In the genomic region with DNA sequence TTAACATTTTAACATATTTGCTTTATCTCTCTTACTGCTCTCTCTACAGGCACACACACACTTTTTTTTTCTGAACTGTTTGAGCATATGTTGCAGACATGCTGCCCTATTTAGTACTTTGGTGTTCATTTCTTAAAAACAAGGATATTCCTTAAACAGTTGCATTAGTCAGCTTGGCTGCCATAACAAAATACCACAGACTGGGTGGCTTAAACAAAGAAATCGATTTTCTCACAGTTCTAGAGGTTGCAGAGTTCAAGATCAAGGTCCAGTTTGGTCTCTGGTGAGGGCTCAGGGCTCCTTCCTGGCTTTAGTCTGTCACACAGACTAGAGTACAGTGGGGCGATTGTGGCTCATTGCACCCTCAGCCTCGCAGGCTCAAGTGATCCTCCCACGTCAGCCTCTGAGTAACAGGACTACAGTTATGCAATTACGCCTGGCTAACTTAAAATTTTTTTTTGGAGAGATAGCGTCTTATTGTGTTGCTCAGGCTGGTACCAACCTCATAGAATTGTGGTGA, we compare ENCODE assay signal across 1 cellular context.
TF ChIP-seq lines count a peak whose summit lies in the region.

No MANE protein-coding gene starts in this region.

TF ChIP-seq in HepG2, 621 proteins besides CTCF, POLR2A, EP300 and RAD21 (continued from another document and continues in another):
- TF ChIP-seq, protein P1, sequence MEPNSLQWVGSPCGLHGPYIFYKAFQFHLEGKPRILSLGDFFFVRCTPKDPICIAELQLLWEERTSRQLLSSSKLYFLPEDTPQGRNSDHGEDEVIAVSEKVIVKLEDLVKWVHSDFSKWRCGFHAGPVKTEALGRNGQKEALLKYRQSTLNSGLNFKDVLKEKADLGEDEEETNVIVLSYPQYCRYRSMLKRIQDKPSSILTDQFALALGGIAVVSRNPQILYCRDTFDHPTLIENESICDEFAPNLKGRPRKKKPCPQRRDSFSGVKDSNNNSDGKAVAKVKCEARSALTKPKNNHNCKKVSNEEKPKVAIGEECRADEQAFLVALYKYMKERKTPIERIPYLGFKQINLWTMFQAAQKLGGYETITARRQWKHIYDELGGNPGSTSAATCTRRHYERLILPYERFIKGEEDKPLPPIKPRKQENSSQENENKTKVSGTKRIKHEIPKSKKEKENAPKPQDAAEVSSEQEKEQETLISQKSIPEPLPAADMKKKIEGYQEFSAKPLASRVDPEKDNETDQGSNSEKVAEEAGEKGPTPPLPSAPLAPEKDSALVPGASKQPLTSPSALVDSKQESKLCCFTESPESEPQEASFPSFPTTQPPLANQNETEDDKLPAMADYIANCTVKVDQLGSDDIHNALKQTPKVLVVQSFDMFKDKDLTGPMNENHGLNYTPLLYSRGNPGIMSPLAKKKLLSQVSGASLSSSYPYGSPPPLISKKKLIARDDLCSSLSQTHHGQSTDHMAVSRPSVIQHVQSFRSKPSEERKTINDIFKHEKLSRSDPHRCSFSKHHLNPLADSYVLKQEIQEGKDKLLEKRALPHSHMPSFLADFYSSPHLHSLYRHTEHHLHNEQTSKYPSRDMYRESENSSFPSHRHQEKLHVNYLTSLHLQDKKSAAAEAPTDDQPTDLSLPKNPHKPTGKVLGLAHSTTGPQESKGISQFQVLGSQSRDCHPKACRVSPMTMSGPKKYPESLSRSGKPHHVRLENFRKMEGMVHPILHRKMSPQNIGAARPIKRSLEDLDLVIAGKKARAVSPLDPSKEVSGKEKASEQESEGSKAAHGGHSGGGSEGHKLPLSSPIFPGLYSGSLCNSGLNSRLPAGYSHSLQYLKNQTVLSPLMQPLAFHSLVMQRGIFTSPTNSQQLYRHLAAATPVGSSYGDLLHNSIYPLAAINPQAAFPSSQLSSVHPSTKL (CRISPR knock-in tag; IDR thresholded peaks at IDR 0.05) = peak; percentile 99
- TF ChIP-seq KLF9 (CRISPR knock-in tag; IDR thresholded peaks at IDR 0.05; ENCODE audit: low read depth) (no peak), HMG20A (CRISPR knock-in tag; IDR thresholded peaks at IDR 0.05; ENCODE audit: borderline replicate concordance) (peak; percentile 92), ZNF350 (CRISPR knock-in tag; IDR thresholded peaks at IDR 0.05; ENCODE audit: borderline replicate concordance, low read depth) (peak; percentile 64), ZSCAN29 (CRISPR knock-in tag; conservative IDR thresholded peaks at IDR 0.05) (no peak), AKAP8 (CRISPR knock-in tag; IDR thresholded peaks at IDR 0.05) (no peak), ZNF296 (CRISPR knock-in tag; conservative IDR thresholded peaks at IDR 0.05) (no peak), ETV5 (CRISPR knock-in tag; IDR thresholded peaks at IDR 0.05; ENCODE audit: borderline replicate concordance) (peak; percentile 84), TOPORS (CRISPR knock-in tag; IDR thresholded peaks at IDR 0.05) (no peak), ZBTB38 (CRISPR knock-in tag; IDR thresholded peaks at IDR 0.05) (no peak), SCMH1 (CRISPR knock-in tag; IDR thresholded peaks at IDR 0.05; ENCODE audit: borderline replicate concordance) (no peak), SOX5 (CRISPR knock-in tag; IDR thresholded peaks at IDR 0.05; ENCODE audit: borderline replicate concordance) (peak; percentile 92), NCOA1 (CRISPR knock-in tag; IDR thresholded peaks at IDR 0.05) (0 out of 2 replicates have a peak, but pooled peaks have one; percentile 19), KAT2B (IDR thresholded peaks at IDR 0.05; ENCODE audit: borderline replicate concordance, low read depth, low read length) (peak; percentile 31; the same call in 1 of the 2 replicates), RARG (CRISPR knock-in tag; IDR thresholded peaks at IDR 0.05; ENCODE audit: low read depth) (no peak), ZSCAN21 (CRISPR knock-in tag; IDR thresholded peaks at IDR 0.05; ENCODE audit: borderline replicate concordance) (no peak), ZNF883 (CRISPR knock-in tag; IDR thresholded peaks at IDR 0.05; ENCODE audit: not compliant biosample characterization) (no peak), ZNF562 (CRISPR knock-in tag; IDR thresholded peaks at IDR 0.05; ENCODE audit: borderline replicate concordance) (no peak), NR2C2 (CRISPR knock-in tag; IDR thresholded peaks at IDR 0.05; ENCODE audit: borderline replicate concordance) (peak; percentile 79), ETV6 (CRISPR knock-in tag; conservative IDR thresholded peaks at IDR 0.05) (no peak), CBFB (CRISPR knock-in tag; IDR thresholded peaks at IDR 0.05) (peak; percentile 69; the same call in 1 of the 2 replicates), SIN3B (IDR thresholded peaks at IDR 0.05; ENCODE audit: low read length) (no peak), TBX2 (CRISPR knock-in tag; IDR thresholded peaks at IDR 0.05; ENCODE audit: borderline replicate concordance) (peak; percentile 92), SPEN (CRISPR knock-in tag; IDR thresholded peaks at IDR 0.05; ENCODE audit: low read depth) (peak; percentile 73; the same call in 1 of the 2 replicates), NFRKB (IDR thresholded peaks at IDR 0.05) (no peak), ZNF234 (CRISPR knock-in tag; conservative IDR thresholded peaks at IDR 0.05) (no peak), ARNTL (CRISPR knock-in tag; IDR thresholded peaks at IDR 0.05) (no peak), ZNF598 (CRISPR knock-in tag; IDR thresholded peaks at IDR 0.05; ENCODE audit: borderline replicate concordance) (no peak), KMT2B (CRISPR knock-in tag; IDR thresholded peaks at IDR 0.05) (0 out of 2 replicates have a peak, but pooled peaks have one; percentile 57)
- TF ChIP-seq, protein P2, sequence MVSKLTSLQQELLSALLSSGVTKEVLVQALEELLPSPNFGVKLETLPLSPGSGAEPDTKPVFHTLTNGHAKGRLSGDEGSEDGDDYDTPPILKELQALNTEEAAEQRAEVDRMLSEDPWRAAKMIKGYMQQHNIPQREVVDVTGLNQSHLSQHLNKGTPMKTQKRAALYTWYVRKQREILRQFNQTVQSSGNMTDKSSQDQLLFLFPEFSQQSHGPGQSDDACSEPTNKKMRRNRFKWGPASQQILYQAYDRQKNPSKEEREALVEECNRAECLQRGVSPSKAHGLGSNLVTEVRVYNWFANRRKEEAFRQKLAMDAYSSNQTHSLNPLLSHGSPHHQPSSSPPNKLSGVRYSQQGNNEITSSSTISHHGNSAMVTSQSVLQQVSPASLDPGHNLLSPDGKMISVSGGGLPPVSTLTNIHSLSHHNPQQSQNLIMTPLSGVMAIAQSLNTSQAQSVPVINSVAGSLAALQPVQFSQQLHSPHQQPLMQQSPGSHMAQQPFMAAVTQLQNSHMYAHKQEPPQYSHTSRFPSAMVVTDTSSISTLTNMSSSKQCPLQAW (CRISPR knock-in tag; IDR thresholded peaks at IDR 0.05) = peak; percentile 42; the same call in 1 of the 2 replicates
- TF ChIP-seq, protein P3, sequence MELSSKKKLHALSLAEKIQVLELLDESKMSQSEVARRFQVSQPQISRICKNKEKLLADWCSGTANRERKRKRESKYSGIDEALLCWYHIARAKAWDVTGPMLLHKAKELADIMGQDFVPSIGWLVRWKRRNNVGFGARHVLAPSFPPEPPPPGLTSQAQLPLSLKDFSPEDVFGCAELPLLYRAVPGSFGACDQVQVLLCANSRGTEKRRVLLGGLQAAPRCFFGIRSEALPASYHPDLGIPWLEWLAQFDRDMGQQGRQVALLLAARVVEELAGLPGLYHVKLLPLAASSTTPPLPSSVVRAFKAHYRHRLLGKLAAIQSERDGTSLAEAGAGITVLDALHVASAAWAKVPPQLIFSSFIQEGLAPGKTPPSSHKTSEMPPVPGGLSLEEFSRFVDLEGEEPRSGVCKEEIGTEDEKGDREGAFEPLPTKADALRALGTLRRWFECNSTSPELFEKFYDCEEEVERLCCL (CRISPR knock-in tag; IDR thresholded peaks at IDR 0.05; ENCODE audit: borderline replicate concordance) = no peak
- TF ChIP-seq, protein P4, sequence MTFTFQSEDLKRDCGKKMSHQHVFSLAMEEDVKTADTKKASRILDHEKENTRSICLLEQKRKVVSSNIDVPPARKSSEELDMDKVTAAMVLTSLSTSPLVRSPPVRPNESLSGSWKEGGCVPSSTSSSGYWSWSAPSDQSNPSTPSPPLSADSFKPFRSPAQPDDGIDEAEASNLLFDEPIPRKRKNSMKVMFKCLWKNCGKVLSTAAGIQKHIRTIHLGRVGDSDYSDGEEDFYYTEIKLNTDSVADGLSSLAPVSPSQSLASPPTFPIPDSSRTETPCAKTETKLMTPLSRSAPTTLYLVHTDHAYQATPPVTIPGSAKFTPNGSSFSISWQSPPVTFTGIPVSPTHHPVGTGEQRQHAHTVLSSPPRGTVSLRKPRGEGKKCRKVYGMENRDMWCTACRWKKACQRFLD (CRISPR knock-in tag; IDR thresholded peaks at IDR 0.05; ENCODE audit: borderline replicate concordance) = no peak
- TF ChIP-seq, protein P5, sequence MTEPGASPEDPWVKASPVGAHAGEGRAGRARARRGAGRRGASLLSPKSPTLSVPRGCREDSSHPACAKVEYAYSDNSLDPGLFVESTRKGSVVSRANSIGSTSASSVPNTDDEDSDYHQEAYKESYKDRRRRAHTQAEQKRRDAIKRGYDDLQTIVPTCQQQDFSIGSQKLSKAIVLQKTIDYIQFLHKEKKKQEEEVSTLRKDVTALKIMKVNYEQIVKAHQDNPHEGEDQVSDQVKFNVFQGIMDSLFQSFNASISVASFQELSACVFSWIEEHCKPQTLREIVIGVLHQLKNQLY (CRISPR knock-in tag; IDR thresholded peaks at IDR 0.05) = 0 out of 2 replicates have a peak, but pooled peaks have one; percentile 31
- TF ChIP-seq, protein P6, sequence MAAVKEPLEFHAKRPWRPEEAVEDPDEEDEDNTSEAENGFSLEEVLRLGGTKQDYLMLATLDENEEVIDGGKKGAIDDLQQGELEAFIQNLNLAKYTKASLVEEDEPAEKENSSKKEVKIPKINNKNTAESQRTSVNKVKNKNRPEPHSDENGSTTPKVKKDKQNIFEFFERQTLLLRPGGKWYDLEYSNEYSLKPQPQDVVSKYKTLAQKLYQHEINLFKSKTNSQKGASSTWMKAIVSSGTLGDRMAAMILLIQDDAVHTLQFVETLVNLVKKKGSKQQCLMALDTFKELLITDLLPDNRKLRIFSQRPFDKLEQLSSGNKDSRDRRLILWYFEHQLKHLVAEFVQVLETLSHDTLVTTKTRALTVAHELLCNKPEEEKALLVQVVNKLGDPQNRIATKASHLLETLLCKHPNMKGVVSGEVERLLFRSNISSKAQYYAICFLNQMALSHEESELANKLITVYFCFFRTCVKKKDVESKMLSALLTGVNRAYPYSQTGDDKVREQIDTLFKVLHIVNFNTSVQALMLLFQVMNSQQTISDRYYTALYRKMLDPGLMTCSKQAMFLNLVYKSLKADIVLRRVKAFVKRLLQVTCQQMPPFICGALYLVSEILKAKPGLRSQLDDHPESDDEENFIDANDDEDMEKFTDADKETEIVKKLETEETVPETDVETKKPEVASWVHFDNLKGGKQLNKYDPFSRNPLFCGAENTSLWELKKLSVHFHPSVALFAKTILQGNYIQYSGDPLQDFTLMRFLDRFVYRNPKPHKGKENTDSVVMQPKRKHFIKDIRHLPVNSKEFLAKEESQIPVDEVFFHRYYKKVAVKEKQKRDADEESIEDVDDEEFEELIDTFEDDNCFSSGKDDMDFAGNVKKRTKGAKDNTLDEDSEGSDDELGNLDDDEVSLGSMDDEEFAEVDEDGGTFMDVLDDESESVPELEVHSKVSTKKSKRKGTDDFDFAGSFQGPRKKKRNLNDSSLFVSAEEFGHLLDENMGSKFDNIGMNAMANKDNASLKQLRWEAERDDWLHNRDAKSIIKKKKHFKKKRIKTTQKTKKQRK (IDR thresholded peaks at IDR 0.05; ENCODE audit: low read length) = no peak
- TF ChIP-seq, protein P7, sequence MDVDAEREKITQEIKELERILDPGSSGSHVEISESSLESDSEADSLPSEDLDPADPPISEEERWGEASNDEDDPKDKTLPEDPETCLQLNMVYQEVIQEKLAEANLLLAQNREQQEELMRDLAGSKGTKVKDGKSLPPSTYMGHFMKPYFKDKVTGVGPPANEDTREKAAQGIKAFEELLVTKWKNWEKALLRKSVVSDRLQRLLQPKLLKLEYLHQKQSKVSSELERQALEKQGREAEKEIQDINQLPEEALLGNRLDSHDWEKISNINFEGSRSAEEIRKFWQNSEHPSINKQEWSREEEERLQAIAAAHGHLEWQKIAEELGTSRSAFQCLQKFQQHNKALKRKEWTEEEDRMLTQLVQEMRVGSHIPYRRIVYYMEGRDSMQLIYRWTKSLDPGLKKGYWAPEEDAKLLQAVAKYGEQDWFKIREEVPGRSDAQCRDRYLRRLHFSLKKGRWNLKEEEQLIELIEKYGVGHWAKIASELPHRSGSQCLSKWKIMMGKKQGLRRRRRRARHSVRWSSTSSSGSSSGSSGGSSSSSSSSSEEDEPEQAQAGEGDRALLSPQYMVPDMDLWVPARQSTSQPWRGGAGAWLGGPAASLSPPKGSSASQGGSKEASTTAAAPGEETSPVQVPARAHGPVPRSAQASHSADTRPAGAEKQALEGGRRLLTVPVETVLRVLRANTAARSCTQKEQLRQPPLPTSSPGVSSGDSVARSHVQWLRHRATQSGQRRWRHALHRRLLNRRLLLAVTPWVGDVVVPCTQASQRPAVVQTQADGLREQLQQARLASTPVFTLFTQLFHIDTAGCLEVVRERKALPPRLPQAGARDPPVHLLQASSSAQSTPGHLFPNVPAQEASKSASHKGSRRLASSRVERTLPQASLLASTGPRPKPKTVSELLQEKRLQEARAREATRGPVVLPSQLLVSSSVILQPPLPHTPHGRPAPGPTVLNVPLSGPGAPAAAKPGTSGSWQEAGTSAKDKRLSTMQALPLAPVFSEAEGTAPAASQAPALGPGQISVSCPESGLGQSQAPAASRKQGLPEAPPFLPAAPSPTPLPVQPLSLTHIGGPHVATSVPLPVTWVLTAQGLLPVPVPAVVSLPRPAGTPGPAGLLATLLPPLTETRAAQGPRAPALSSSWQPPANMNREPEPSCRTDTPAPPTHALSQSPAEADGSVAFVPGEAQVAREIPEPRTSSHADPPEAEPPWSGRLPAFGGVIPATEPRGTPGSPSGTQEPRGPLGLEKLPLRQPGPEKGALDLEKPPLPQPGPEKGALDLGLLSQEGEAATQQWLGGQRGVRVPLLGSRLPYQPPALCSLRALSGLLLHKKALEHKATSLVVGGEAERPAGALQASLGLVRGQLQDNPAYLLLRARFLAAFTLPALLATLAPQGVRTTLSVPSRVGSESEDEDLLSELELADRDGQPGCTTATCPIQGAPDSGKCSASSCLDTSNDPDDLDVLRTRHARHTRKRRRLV (CRISPR knock-in tag; IDR thresholded peaks at IDR 0.05) = peak; percentile 50; the same call in 1 of the 2 replicates
- TF ChIP-seq, protein P8, sequence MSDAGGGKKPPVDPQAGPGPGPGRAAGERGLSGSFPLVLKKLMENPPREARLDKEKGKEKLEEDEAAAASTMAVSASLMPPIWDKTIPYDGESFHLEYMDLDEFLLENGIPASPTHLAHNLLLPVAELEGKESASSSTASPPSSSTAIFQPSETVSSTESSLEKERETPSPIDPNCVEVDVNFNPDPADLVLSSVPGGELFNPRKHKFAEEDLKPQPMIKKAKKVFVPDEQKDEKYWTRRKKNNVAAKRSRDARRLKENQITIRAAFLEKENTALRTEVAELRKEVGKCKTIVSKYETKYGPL (CRISPR knock-in tag; IDR thresholded peaks at IDR 0.05) = peak; percentile 92; the same call in 1 of the 2 replicates
